15 cellular contexts compared by ENCODE assay signal in the genomic region with DNA sequence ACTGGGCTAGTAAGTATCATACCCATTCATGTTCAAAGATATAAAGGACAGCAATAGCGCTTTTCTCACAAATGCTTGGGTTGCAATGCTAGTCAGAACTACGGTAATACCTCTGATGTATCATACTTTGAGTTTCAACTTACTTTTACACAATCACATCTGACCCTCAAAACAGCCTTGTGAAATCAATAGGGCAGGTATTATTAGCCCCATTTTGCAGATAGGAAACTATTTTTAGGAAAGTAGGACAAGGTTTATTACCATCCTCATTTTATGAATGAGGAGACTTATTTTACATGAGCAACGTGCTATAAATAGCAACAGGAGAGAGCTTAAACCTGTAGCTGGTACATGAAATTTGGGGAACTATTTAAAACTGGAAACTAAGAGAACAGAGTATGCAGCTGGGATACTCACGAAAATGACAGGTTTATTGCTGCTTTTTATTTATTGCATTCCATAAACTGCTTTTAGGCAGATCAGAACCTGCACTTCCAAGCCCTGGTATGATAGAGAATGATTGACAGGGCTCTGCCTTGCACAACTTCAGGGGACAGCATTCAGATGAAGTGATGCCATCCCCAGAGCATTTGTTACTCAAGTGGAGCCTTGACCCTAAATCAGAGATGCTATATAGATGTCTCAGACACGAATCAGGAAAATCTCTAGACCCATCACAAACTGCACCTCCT. TPM values are rescaled to one million over a fixed set of nuclear protein-coding genes. Genes with fewer than 3 reads are reported as not detected.
DNase-seq lines count a peak whose midpoint lies in the region; ATAC-seq, FAIRE-seq and TF ChIP-seq lines count a peak whose summit lies in the region.
"Had no signal": no experiment of that assay in that cellular context is flagged by ENCODE, and none has a peak within 500 bp of the region (broad histone marks: within the 10 kb centered on the region; RNA-seq: fewer than 3 reads in every experiment).

No MANE protein-coding gene starts in this region.

- H3K4me3 Mint-ChIP-seq in activated CD4-positive, alpha-beta memory T cell treated with anti-CD3 and anti-CD28 coated beads, Interleukin-2, amount 10 ng/mL, durations not matched to agents 7 days and 5 days, result no peak overlapping the region

- dilution Hi-C loops in keratinocyte (cut with MboI; ENCODE audit: extremely low pct_ligation_motif_present, low sequenced_read_pairs), result no loop called here

- H3K9me3 ChIP-seq in RWPE2 (ENCODE audit: severe bottlenecking) (no peaks in the 10 kb centered on the region), keratinocyte (ENCODE audit: control insufficient read depth, low read depth, low read length) (no peaks in the 10 kb centered on the region)

- POLR2A ChIA-PET in activated CD4-positive, alpha-beta memory T cell treated with anti-CD3 and anti-CD28 coated beads, Interleukin-2, amount 10 ng/mL, durations not matched to agents 7 days and 5 days (lab: Charles Lee), result no interaction called here

- peak overlapping the region; percentile 63 for H3K27ac ChIP-seq in RWPE2 (ENCODE audit: poor library complexity, severe bottlenecking)
- H3K27ac ChIP-seq in keratinocyte (ENCODE audit: control insufficient read depth, insufficient read depth, low read length), result no peak overlapping the region

- DNase-seq in A172 (ENCODE audit: low spot score) (peak; percentile 19), HPDE6-E6E7 (ENCODE audit: extremely low spot score) (peak; percentile 57), RWPE2 (ENCODE audit: low spot score) (peak; percentile 72), keratinocyte (ENCODE audit: low read depth, low spot score) (peak; percentile 62), NCI-H1105 (lab: John Stamatoyannopoulos, UW) (no peak)
- no peak for DNase-seq in activated CD4-positive, alpha-beta memory T cell treated with anti-CD3 and anti-CD28 coated beads, Interleukin-2, amount 10 ng/mL, durations not matched to agents 7 days and 5 days
- DNase-seq: activated CD4-positive, alpha-beta T cell treated with anti-CD3 and anti-CD28 coated beads, Interleukin-2, amount 50 U/mL, for 1 hour; midbrain; NCI-H1694; NCI-H69; stimulated activated CD4-positive, alpha-beta T cell treated with anti-CD3 and anti-CD28 coated beads, Interleukin-12 subunit alpha, Interleukin-12 subunit beta, amount 100 ng/mL, for 4 hours; substantia nigra had no signal

- peak overlapping the region; percentile 31 for H3K4me2 ChIP-seq in keratinocyte (ENCODE audit: control insufficient read depth, extremely low read depth, insufficient read depth, low read depth, low read length)

- H3K79me2 ChIP-seq in keratinocyte (ENCODE audit: control insufficient read depth, insufficient read depth, low read length), result no peaks in the 10 kb centered on the region

- no peak for TF ChIP-seq CTCF in RWPE2 (IDR thresholded peaks at IDR 0.05; ENCODE audit: poor library complexity, severe bottlenecking)
- no peak for TF ChIP-seq CTCF in keratinocyte (optimal IDR thresholded peaks at IDR 0.05 in 1 of 3, IDR thresholded peaks at IDR 0.05 in 1 of 3, conservative IDR thresholded peaks at IDR 0.05 in 1 of 3; ENCODE audit: extremely low read depth in 1 of 3, insufficient read depth in 2 of 3, low read length in 3 of 3)

- H3K9me1 ChIP-seq in keratinocyte (ENCODE audit: control insufficient read depth, extremely low read depth, insufficient read depth, low read length), result no peaks in the 10 kb centered on the region

- H4K20me1 ChIP-seq in keratinocyte (ENCODE audit: control insufficient read depth, extremely low read depth, insufficient read depth, low read length), result no peaks in the 10 kb centered on the region

- no peaks in the 10 kb centered on the region for H3K9me3 Mint-ChIP-seq in activated CD4-positive, alpha-beta memory T cell treated with anti-CD3 and anti-CD28 coated beads, Interleukin-2, amount 10 ng/mL, durations not matched to agents 7 days and 5 days
- H3K9me3 Mint-ChIP-seq: activated T-helper 2 cell treated with anti-CD3 and anti-CD28 coated beads, Interferon-gamma antibody, Interleukin-2, Interleukin-4, amounts not matched to agents 10 μg/mL and 5 μg/mL and 100 μg/mL, durations not matched to agents 14 hours and 24 hours and 36 hours had no signal

- H3K36me3 Mint-ChIP-seq in activated CD4-positive, alpha-beta memory T cell treated with anti-CD3 and anti-CD28 coated beads, Interleukin-2, amount 10 ng/mL, durations not matched to agents 7 days and 5 days (ENCODE audit: low read depth), result no peaks in the 10 kb centered on the region

- peak; percentile 76 for FAIRE-seq in keratinocyte (lab: Jason Lieb, UNC)

- CTCF ChIA-PET in activated CD4-positive, alpha-beta memory T cell treated with anti-CD3 and anti-CD28 coated beads, Interleukin-2, amount 10 ng/mL, durations not matched to agents 7 days and 5 days (lab: Charles Lee), result no interaction called here

- no peaks in the 10 kb centered on the region for H3K36me3 ChIP-seq in RWPE2 (ENCODE audit: low read depth)
- H3K36me3 ChIP-seq in keratinocyte (ENCODE audit: control insufficient read depth in 2 of 2, extremely low read depth in 1 of 2, insufficient read depth in 2 of 2, low read length in 2 of 2), result no peaks in the 10 kb centered on the region

- H3K27me3 ChIP-seq in RWPE2 (ENCODE audit: insufficient read depth, poor library complexity, severe bottlenecking) (no peaks in the 10 kb centered on the region), keratinocyte (ENCODE audit: control insufficient read depth, extremely low read depth, insufficient read depth, low read length) (no peaks in the 10 kb centered on the region)

- no peak overlapping the region for H3K9ac ChIP-seq in keratinocyte (ENCODE audit: control insufficient read depth, extremely low read depth, insufficient read depth, low read length)

- H3K27ac Mint-ChIP-seq in activated CD4-positive, alpha-beta memory T cell treated with anti-CD3 and anti-CD28 coated beads, Interleukin-2, amount 10 ng/mL, durations not matched to agents 7 days and 5 days, result no peak overlapping the region
- H3K27ac Mint-ChIP-seq: activated T-helper 2 cell treated with anti-CD3 and anti-CD28 coated beads, Interferon-gamma antibody, Interleukin-2, Interleukin-4, amounts not matched to agents 10 μg/mL and 5 μg/mL and 100 μg/mL, durations not matched to agents 14 hours and 24 hours and 36 hours had no signal

- H3K27me3 Mint-ChIP-seq in activated CD4-positive, alpha-beta memory T cell treated with anti-CD3 and anti-CD28 coated beads, Interleukin-2, amount 10 ng/mL, durations not matched to agents 7 days and 5 days, result peaks cover 8% of the 10 kb centered on the region

- peaks cover 19% of the 10 kb centered on the region for H3K4me1 ChIP-seq in RWPE2 (ENCODE audit: insufficient read depth, poor library complexity, severe bottlenecking)
- H3K4me1 ChIP-seq in keratinocyte (ENCODE audit: control insufficient read depth, extremely low read depth, insufficient read depth, low read length), result peaks cover 26% of the 10 kb centered on the region

- H2AFZ ChIP-seq in keratinocyte (ENCODE audit: control insufficient read depth, low read length), result no peak overlapping the region

- peaks cover 17% of the 10 kb centered on the region for H3K4me1 Mint-ChIP-seq in activated CD4-positive, alpha-beta memory T cell treated with anti-CD3 and anti-CD28 coated beads, Interleukin-2, amount 10 ng/mL, durations not matched to agents 7 days and 5 days

- ATAC-seq in RWPE2 (ENCODE audit: low read depth), result peak; percentile 91
- ATAC-seq in GM19397 (IDR thresholded peaks at IDR 0.05; ENCODE audit: unreplicated experiment), result no peak
- no peak for ATAC-seq in GM21576 (IDR thresholded peaks at IDR 0.05; ENCODE audit: unreplicated experiment)

- H3K4me3 ChIP-seq in RWPE2 (ENCODE audit: severe bottlenecking) (no peak overlapping the region), keratinocyte (ENCODE audit: control insufficient read depth in 2 of 3, extremely low read depth in 1 of 3, insufficient read depth in 2 of 3, low read depth in 1 of 3, low read length in 3 of 3) (no peak overlapping the region)

RNA-seq across cellular contexts. Expression of a gene that starts 42.4 kb away (rescaled TPM):
- 33.8 and 38.2 TPM in 2 replicates for total RNA-seq in A172 (2014; rRNA removed; shearing (Covaris generic))
- polyA plus RNA-seq in keratinocyte, result 14.6 to 34.5 TPM (median 23.0 TPM) in 3 replicates
- 18.7 TPM for polyA plus RNA-seq in keratinocyte (2011; ENCODE audit: low read depth)
- 10.3 and 22.8 TPM in 2 replicates for polyA plus RNA-seq in keratinocyte (2011; cell fraction: cytosol; rRNA removed)
- 20.5 and 24.7 TPM in 2 replicates for polyA plus RNA-seq in keratinocyte (2011; cell fraction: nucleus; rRNA removed)
- polyA plus RNA-seq in keratinocyte (2012; ENCODE audit: low replicate concordance), result 16.6 and 19.9 TPM in 2 replicates
- polyA minus RNA-seq in keratinocyte, result 15.7 to 44.7 TPM (median 17.7 TPM) in 3 replicates
- polyA minus RNA-seq in keratinocyte (2011; cell fraction: cytosol; rRNA and poly(A)+ RNA removed), result 23.8 TPM
- 21.7 and 40.3 TPM in 2 replicates for polyA minus RNA-seq in keratinocyte (2011; cell fraction: nucleus; rRNA and poly(A)+ RNA removed)
- total RNA-seq in activated CD4-positive, alpha-beta memory T cell treated with anti-CD3 and anti-CD28 coated beads, Interleukin-2, amount 10 ng/mL, durations not matched to agents 7 days and 5 days, result 10 to 100 TPM; 57.0 to 60.9 TPM

Comparison
In these comparisons a context has a peak if more than half of its experiments do, and no peak if none do; other contexts are left out.
1. DNase-seq: peak in A172 (single experiment), HPDE6-E6E7 (single experiment), RWPE2 (single experiment) and keratinocyte (single experiment); none in NCI-H1105 (single experiment) and activated CD4-positive, alpha-beta memory T cell treated with anti-CD3 and anti-CD28 coated beads, Interleukin-2, amount 10 ng/mL, durations not matched to agents 7 days and 5 days (single experiment).